28 cellular contexts compared by ENCODE assay signal in the genomic region with DNA sequence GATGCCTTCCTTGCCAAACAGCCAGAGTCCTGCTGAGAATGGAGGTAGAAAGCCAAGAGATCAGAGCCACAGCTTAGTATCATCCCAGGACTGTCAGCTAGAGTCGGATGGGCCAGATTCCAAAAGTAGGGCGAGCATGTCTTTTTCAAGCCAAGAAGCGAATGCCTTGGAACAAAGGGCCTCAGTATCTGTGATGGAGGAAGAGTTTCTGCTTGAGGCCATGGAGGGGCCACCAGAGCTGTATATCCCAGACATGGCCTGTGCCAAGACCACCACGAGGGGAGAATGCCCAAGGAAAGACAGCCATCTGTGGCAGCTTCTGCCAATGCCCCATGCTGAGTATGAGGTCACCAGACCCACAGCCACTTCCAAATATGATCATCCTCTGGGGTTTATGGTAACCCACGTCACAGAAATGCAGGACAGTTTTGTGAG. TPM values are rescaled to one million over a fixed set of nuclear protein-coding genes. Genes with fewer than 3 reads are reported as not detected.
"Had no signal": no experiment of that assay in that cellular context is flagged by ENCODE, and none has a peak within 500 bp of the region (broad histone marks: within the 10 kb centered on the region; RNA-seq: fewer than 3 reads in every experiment).

No MANE protein-coding gene starts in this region.

- H3K4me1 Mint-ChIP-seq: activated CD4-positive, alpha-beta T cell treated with anti-CD3 and anti-CD28 coated beads, Interleukin-2, amount 10 ng/mL, durations not matched to agents 7 days and 5 days; activated CD8-positive, alpha-beta memory T cell treated with anti-CD3 and anti-CD28 coated beads, Interleukin-2, amount 10 ng/mL, durations not matched to agents 7 days and 5 days; activated naive CD8-positive, alpha-beta T cell treated with anti-CD3 and anti-CD28 coated beads, Interleukin-2, amount 50 U/mL, for 24 hours; nephron progenitor cell had no signal

- H3K9me3 ChIP-seq: body of pancreas, mucosa of descending colon, spleen, upper lobe of left lung had no signal

- H3K4me1 ChIP-seq: body of pancreas, parathyroid adenoma, spleen, upper lobe of left lung had no signal

- H2AFZ ChIP-seq: parathyroid adenoma had no signal

- ATAC-seq: activated CD8-positive, alpha-beta memory T cell treated with anti-CD3 and anti-CD28 coated beads, Interleukin-2, amount 10 ng/mL, durations not matched to agents 7 days and 5 days; activated CD8-positive, alpha-beta T cell treated with anti-CD3 and anti-CD28 coated beads for 36 hours; activated naive CD8-positive, alpha-beta T cell treated with anti-CD3 and anti-CD28 coated beads, Interleukin-2, amount 50 U/mL, for 24 hours; body of pancreas; left ventricle myocardium superior; mucosa of descending colon had no signal

- H3K36me3 ChIP-seq: spleen, upper lobe of left lung, WERI-Rb-1 had no signal

- H3K9ac ChIP-seq: parathyroid adenoma had no signal

- H3K27ac Mint-ChIP-seq: activated CD4-positive, alpha-beta T cell treated with anti-CD3 and anti-CD28 coated beads, Interleukin-2, amount 10 ng/mL, durations not matched to agents 7 days and 5 days; activated CD8-positive, alpha-beta memory T cell treated with anti-CD3 and anti-CD28 coated beads, Interleukin-2, amount 10 ng/mL, durations not matched to agents 7 days and 5 days; activated CD8-positive, alpha-beta T cell treated with anti-CD3 and anti-CD28 coated beads for 36 hours; activated naive CD8-positive, alpha-beta T cell treated with anti-CD3 and anti-CD28 coated beads, Interleukin-2, amount 50 U/mL, for 24 hours; nephron progenitor cell had no signal

- H3K4me3 ChIP-seq: body of pancreas, mucosa of descending colon, spleen, upper lobe of left lung had no signal

- H3K79me2 ChIP-seq: parathyroid adenoma had no signal

- H3K36me3 Mint-ChIP-seq: activated CD8-positive, alpha-beta memory T cell treated with anti-CD3 and anti-CD28 coated beads, Interleukin-2, amount 10 ng/mL, durations not matched to agents 7 days and 5 days had no signal

- H3K27me3 Mint-ChIP-seq: activated CD4-positive, alpha-beta T cell treated with anti-CD3 and anti-CD28 coated beads, Interleukin-2, amount 10 ng/mL, durations not matched to agents 7 days and 5 days; activated CD8-positive, alpha-beta memory T cell treated with anti-CD3 and anti-CD28 coated beads, Interleukin-2, amount 10 ng/mL, durations not matched to agents 7 days and 5 days; activated CD8-positive, alpha-beta T cell treated with anti-CD3 and anti-CD28 coated beads for 36 hours; activated naive CD8-positive, alpha-beta T cell treated with anti-CD3 and anti-CD28 coated beads, Interleukin-2, amount 50 U/mL, for 24 hours had no signal

- DNase-seq: activated CD4-positive, alpha-beta T cell treated with anti-CD3 and anti-CD28 coated beads, Interleukin-2, amount 10 ng/mL, durations not matched to agents 7 days and 5 days; activated CD4-positive, CD25-positive, alpha-beta regulatory T cell treated with anti-CD3 and anti-CD28 coated beads, Interleukin-2, amount 50 U/mL, for 72 hours; activated CD8-positive, alpha-beta memory T cell treated with anti-CD3 and anti-CD28 coated beads, Interleukin-2, amount 10 ng/mL, durations not matched to agents 7 days and 5 days; activated CD8-positive, alpha-beta T cell treated with anti-CD3 and anti-CD28 coated beads for 36 hours; activated gamma-delta T cell; activated naive CD4-positive, alpha-beta T cell treated with anti-CD3 and anti-CD28 coated beads, Interleukin-2, amount 50 U/mL, for 16 hours; activated naive CD8-positive, alpha-beta T cell treated with anti-CD3 and anti-CD28 coated beads, Interleukin-2, amount 50 U/mL, for 24 hours; activated T-cell treated with anti-CD3 and anti-CD28 coated beads for 4 hours; body of pancreas; effector memory CD4-positive, alpha-beta T cell; left ventricle myocardium superior; mesenchymal stem cell; mucosa of descending colon; nephron progenitor cell; spleen; stimulated activated CD4-positive, alpha-beta T cell treated with anti-CD3 and anti-CD28 coated beads, Interleukin-4, amount 100 ng/mL, for 1 hour; stimulated activated naive CD4-positive, alpha-beta T cell; upper lobe of left lung; WERI-Rb-1 had no signal

- H3K27ac ChIP-seq: body of pancreas, parathyroid adenoma, spleen, upper lobe of left lung, WERI-Rb-1 had no signal

- FAIRE-seq: colon, frontal cortex, islet of Langerhans had no signal

- H3K27me3 ChIP-seq: body of pancreas, spleen, upper lobe of left lung had no signal

- H3K4me3 Mint-ChIP-seq: activated CD4-positive, alpha-beta T cell treated with anti-CD3 and anti-CD28 coated beads, Interleukin-2, amount 10 ng/mL, durations not matched to agents 7 days and 5 days; activated CD8-positive, alpha-beta memory T cell treated with anti-CD3 and anti-CD28 coated beads, Interleukin-2, amount 10 ng/mL, durations not matched to agents 7 days and 5 days; activated CD8-positive, alpha-beta T cell treated with anti-CD3 and anti-CD28 coated beads for 36 hours; activated naive CD8-positive, alpha-beta T cell treated with anti-CD3 and anti-CD28 coated beads, Interleukin-2, amount 50 U/mL, for 24 hours; nephron progenitor cell had no signal

- H3K9me3 Mint-ChIP-seq: activated CD4-positive, alpha-beta T cell treated with anti-CD3 and anti-CD28 coated beads, Interleukin-2, amount 10 ng/mL, durations not matched to agents 7 days and 5 days; activated naive CD8-positive, alpha-beta T cell treated with anti-CD3 and anti-CD28 coated beads, Interleukin-2, amount 50 U/mL, for 24 hours had no signal

RNA-seq across cellular contexts. Expression of gene PPP1R17, which starts 44.3 kb away (rescaled TPM):
- total RNA-seq: activated CD4-positive, alpha-beta T cell treated with anti-CD3 and anti-CD28 coated beads, Interleukin-2, amount 10 ng/mL, durations not matched to agents 7 days and 5 days; activated CD8-positive, alpha-beta memory T cell treated with anti-CD3 and anti-CD28 coated beads, Interleukin-2, amount 10 ng/mL, durations not matched to agents 7 days and 5 days; activated CD8-positive, alpha-beta T cell treated with anti-CD3 and anti-CD28 coated beads for 36 hours; body of pancreas; cardiac septum; dermis microvascular lymphatic vessel endothelial cell; left ventricle myocardium superior; mucosa of descending colon; renal cortical epithelial cell; T-helper 2 cell treated with Interferon-gamma antibody and Interleukin-4, amounts not matched to agents 100 ng/mL and 5 ng/mL, for 36 hours; upper lobe of left lung had no signal
- polyA plus RNA-seq: esophagus had no signal
